8 cellular contexts compared by ENCODE assay signal in the genomic region with DNA sequence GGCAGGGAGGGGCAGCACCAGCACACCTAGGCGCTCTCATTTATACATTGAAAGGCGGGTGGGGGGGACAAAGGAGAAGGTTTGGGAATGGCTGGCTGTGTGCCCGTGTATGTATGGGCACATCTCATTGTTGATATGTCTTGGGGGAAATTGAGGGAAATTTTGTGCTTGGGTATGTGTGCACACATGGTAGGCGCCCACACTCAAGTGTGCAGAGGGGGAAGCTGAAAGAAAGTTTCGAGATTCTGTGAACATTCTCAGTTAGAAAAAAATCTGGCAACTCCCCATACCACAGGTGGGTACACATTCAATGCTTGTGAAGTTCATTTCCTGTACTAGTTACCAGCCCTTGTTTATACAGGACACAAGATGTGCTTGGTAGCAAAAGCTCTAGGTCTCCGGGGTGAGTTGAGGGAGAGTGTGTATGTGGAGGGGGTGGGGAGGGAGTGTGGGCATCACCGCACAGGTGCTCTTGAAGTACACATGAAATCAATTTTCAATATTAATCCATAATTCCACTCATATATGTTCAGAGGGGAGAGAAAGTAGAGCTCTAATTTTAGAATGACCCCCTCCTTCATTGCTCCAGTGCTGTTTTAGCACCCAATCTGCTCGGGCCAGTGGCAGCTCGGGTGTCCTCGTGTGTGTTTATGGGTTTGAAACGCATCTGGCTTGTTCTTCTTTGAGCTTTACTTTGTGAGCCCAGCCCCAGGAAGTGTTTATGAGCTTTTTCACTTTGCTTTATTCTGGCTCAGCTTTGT.
DNase-seq lines count a peak whose midpoint lies in the region; ATAC-seq and TF ChIP-seq lines count a peak whose summit lies in the region.

No MANE protein-coding gene starts in this region.

- H3K4me3 ChIP-seq in heart left ventricle = no peak overlapping the region

- peaks cover 81% of the 10 kb centered on the region for H3K4me1 Mint-ChIP-seq in activated naive CD4-positive, alpha-beta T cell treated with anti-CD3 and anti-CD28 coated beads, Interleukin-2, amount 50 U/mL, for 24 hours
- H3K4me1 Mint-ChIP-seq in neural crest cell = peaks cover 79% of the 10 kb centered on the region

- intact Hi-C loops in heart left ventricle (cut with DNase I) = loop anchor here in 1 of 10 donors (10.0 kb wide), 1 partner anchor 252 kb away; no protein-coding TSS in a partner anchor

- peak overlapping the region; percentile 81 for H3K4me3 Mint-ChIP-seq in activated naive CD4-positive, alpha-beta T cell treated with anti-CD3 and anti-CD28 coated beads, Interleukin-2, amount 50 U/mL, for 24 hours
- H3K4me3 Mint-ChIP-seq in neural crest cell = peak overlapping the region; percentile 47

- H3K9me3 Mint-ChIP-seq in activated naive CD4-positive, alpha-beta T cell treated with anti-CD3 and anti-CD28 coated beads, Interleukin-2, amount 50 U/mL, for 24 hours = no peaks in the 10 kb centered on the region
- no peaks in the 10 kb centered on the region for H3K9me3 Mint-ChIP-seq in neural crest cell

- no peak for TF ChIP-seq POLR2A in heart left ventricle (IDR thresholded peaks at IDR 0.05)

- H3K27me3 Mint-ChIP-seq in activated naive CD4-positive, alpha-beta T cell treated with anti-CD3 and anti-CD28 coated beads, Interleukin-2, amount 50 U/mL, for 24 hours = no peaks in the 10 kb centered on the region
- H3K27me3 Mint-ChIP-seq in neural crest cell (ENCODE audit: low read depth) = no peaks in the 10 kb centered on the region

- peak; percentile 14 to 21 for DNase-seq in activated CD4-positive, alpha-beta T cell treated with anti-CD3 and anti-CD28 coated beads for 4 hours
- DNase-seq in activated CD4-positive, alpha-beta T cell treated with anti-CD3 and anti-CD28 coated beads, Interleukin-2, amount 50 U/mL, for 4 hours = no peak
- no peak for DNase-seq in neural crest cell (ENCODE audit: low read depth, low spot score)
- no peak for DNase-seq in heart left ventricle
- no peak for DNase-seq in NCI-H1092 (lab: John Stamatoyannopoulos, UW)
- DNase-seq in mucosa of gallbladder (ENCODE audit: low spot score) = no peak

- peak overlapping the region in 4 of 12 donors; percentile 6 to 62 (median 50) for H3K27ac ChIP-seq in heart left ventricle

- no peak for TF ChIP-seq CTCF in neural crest cell (conservative IDR thresholded peaks at IDR 0.05)
- no peak for TF ChIP-seq CTCF in heart left ventricle (IDR thresholded peaks at IDR 0.05)

- no peaks in the 10 kb centered on the region for H3K9me3 ChIP-seq in heart left ventricle

- H3K36me3 ChIP-seq in heart left ventricle = no peaks in the 10 kb centered on the region

- peaks cover 0 to 44% (median 31%) of the 10 kb centered on the region in 12 donors for H3K4me1 ChIP-seq in heart left ventricle

- no peaks in the 10 kb centered on the region for H3K27me3 ChIP-seq in heart left ventricle

- peak overlapping the region; percentile 63 for H3K27ac Mint-ChIP-seq in activated naive CD4-positive, alpha-beta T cell treated with anti-CD3 and anti-CD28 coated beads, Interleukin-2, amount 50 U/mL, for 24 hours
- H3K27ac Mint-ChIP-seq in neural crest cell (ENCODE audit: unreplicated experiment) = peak overlapping the region; percentile 95

- no peaks in the 10 kb centered on the region for H3K36me3 Mint-ChIP-seq in activated naive CD4-positive, alpha-beta T cell treated with anti-CD3 and anti-CD28 coated beads, Interleukin-2, amount 50 U/mL, for 24 hours
- no peaks in the 10 kb centered on the region for H3K36me3 Mint-ChIP-seq in neural crest cell (ENCODE audit: low read depth)

- 89 to 93% (median 92%) methylated on average over 11 of the region's 11 CpGs for whole genome bisulfite sequencing in heart left ventricle, 4 donors

- ATAC-seq in HG03139 (IDR thresholded peaks at IDR 0.05; ENCODE audit: unreplicated experiment) = peak; percentile 59
- no peak for ATAC-seq in heart left ventricle

Comparison
In these comparisons a context has a peak if more than half of its experiments do, and no peak if none do; other contexts are left out.
1. DNase-seq: peak in activated CD4-positive, alpha-beta T cell treated with anti-CD3 and anti-CD28 coated beads for 4 hours (2 of 2); none in activated CD4-positive, alpha-beta T cell treated with anti-CD3 and anti-CD28 coated beads, Interleukin-2, amount 50 U/mL, for 4 hours (0 of 2), neural crest cell (single experiment), heart left ventricle (0 of 5), NCI-H1092 (single experiment) and mucosa of gallbladder (single experiment).